Comparison of ENCODE assay signal across 8 cellular contexts in genomic region chr9:4077499-4078102, GRCh38.
A peak's percentile ranks its signal among the peaks of the same experiment; 100 is the strongest.
DNase-seq lines count a peak whose midpoint lies in the region; ATAC-seq and TF ChIP-seq lines count a peak whose summit lies in the region.

No MANE protein-coding gene starts in this region.

- H3K27ac ChIP-seq in brain microvascular endothelial cell = no peak overlapping the region

- in situ Hi-C loops in SK-MEL-5 (cut with HindIII; ENCODE audit: low pct_unique_long_range_greater_than_20kb, low sequenced_read_pairs) = no loop called here
- in situ Hi-C loops in brain microvascular endothelial cell (cut with HindIII; ENCODE audit: low pct_ligation_motif_present, low sequenced_read_pairs) = no loop called here

- intact Hi-C loops in left colon (cut with DNase I, micrococcal nuclease) = loop anchor here in 1 of 2 donors (10.0 kb wide), 1 partner anchor 147 kb away; no protein-coding TSS in a partner anchor

- no peaks in the 10 kb centered on the region for H3K27me3 ChIP-seq in brain microvascular endothelial cell (replicated peaks)

- H3K4me3 ChIP-seq in HFF-Myc (replicated peaks; ENCODE audit: low read depth, low read length) (no peak overlapping the region), brain microvascular endothelial cell (ENCODE audit: low read depth, low read length) (no peak overlapping the region)

- ATAC-seq in left colon = peak; percentile 95

- peak; percentile 65 for DNase-seq in D341Med (ENCODE audit: low spot score)
- DNase-seq in HFF-Myc (ENCODE audit: extremely low read depth, low read depth) = peak; percentile 37
- peak; percentile 74 for DNase-seq in SK-MEL-5 (ENCODE audit: low read depth, low spot score)
- peak; percentile 84 for DNase-seq in brain microvascular endothelial cell
- DNase-seq in left colon = peak; percentile 80 to 91
- peak; percentile 4 for DNase-seq in stimulated activated CD8-positive, alpha-beta memory T cell treated with anti-CD3 and anti-CD28 coated beads, Interleukin-15, amount 100 ng/mL, for 1 hour (ENCODE audit: low read depth)
- DNase-seq in OCI-M2 (lab: John Stamatoyannopoulos, UW; ENCODE audit: unreplicated experiment) = no peak
- DNase-seq in middle frontal gyrus (ENCODE audit: extremely low spot score, low spot score) = no peak

- TF ChIP-seq CTCF in HFF-Myc (IDR thresholded peaks at IDR 0.05; ENCODE audit: low read depth, low read length, missing control alignments) (peak; percentile 85), brain microvascular endothelial cell (IDR thresholded peaks at IDR 0.05; ENCODE audit: low read depth, low read length, missing control alignments) (peak; percentile 94)

- H3K36me3 ChIP-seq in brain microvascular endothelial cell (replicated peaks) = no peaks in the 10 kb centered on the region

Comparison
In these comparisons a context has a peak if more than half of its experiments do, and no peak if none do; other contexts are left out.
1. DNase-seq: peak in D341Med (single experiment), HFF-Myc (single experiment), SK-MEL-5 (single experiment), brain microvascular endothelial cell (single experiment), left colon (2 of 2) and stimulated activated CD8-positive, alpha-beta memory T cell treated with anti-CD3 and anti-CD28 coated beads, Interleukin-15, amount 100 ng/mL, for 1 hour (single experiment); none in OCI-M2 (single experiment) and middle frontal gyrus (single experiment).